1 cellular context compared by ENCODE assay signal in the genomic region with DNA sequence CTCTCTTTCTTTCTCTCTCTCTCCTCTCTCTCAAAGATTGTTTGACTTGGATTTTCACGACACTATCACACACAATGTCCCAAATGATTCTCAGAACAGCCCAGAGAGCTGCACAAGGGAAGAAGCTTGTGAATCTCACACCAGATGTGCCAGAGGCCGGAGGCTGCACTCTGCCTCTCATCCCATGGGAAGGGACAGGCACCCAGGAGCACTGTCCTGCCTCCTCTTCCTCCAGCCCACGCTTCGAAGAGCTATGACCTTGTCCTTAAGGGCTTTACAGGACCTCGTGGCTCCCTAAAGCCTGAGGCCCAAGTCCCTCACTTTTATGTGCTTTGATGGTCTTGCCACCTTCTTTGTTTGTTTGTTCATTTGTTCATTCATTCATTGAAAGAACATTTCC.
TF ChIP-seq lines count a peak whose summit lies in the region.

No MANE protein-coding gene starts in this region.

TF ChIP-seq in GM23338, 12 proteins besides CTCF, POLR2A, EP300 and RAD21 (continued from another document):
- TF ChIP-seq ZNF331 (CRISPR knock-in tag; IDR thresholded peaks at IDR 0.05; ENCODE audit: low read depth) (no peak), JUNB (IDR thresholded peaks at IDR 0.05; ENCODE audit: unreplicated experiment) (no peak)
